In the genomic region with DNA sequence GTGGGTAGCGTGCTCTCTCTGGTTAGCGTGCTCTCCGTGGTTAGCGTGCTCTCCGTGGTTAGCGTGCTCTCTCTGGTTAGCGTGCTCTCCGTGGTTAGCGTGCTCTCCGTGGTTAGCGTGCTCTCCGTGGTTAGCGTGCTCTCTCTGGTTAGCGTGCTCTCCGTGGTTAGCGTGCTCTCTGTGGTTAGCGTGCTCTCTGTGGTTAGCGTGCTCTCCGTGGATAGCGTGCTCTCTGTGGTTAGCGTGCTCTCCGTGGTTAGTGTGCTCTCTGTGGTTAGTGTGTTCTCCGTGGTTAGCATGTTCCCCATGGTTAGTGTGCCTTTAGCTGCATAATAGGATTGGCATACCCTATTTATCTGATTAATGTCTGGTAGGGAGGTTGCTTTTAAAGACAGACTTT, we compare ENCODE assay signal across 7 cellular contexts.
DNase-seq lines count a peak whose midpoint lies in the region; ATAC-seq, FAIRE-seq and TF ChIP-seq lines count a peak whose summit lies in the region.
"Not testable (repeated sequence)": the region's sequence is repeated elsewhere in the genome, so short reads cannot be mapped to it uniquely, and the experiment has no call there.

No MANE protein-coding gene starts in this region.

- not testable (repeated sequence) for TF ChIP-seq CTCF in activated CD8-positive, alpha-beta T cell treated with anti-CD3 and anti-CD28 coated beads for 36 hours (IDR thresholded peaks at IDR 0.05); H1 (IDR thresholded peaks at IDR 0.05; ENCODE audit: control extremely low read depth in 1 of 3, insufficient read depth in 1 of 3, low read depth in 1 of 3, low read length in 3 of 3); natural killer cell (IDR thresholded peaks at IDR 0.05)

- peaks cover 8 to 11% of the 10 kb centered on the region in 2 experiments; a peak in 3 of 4 replicates for H3K9me3 ChIP-seq in H1 (ENCODE audit: insufficient read depth in 2 of 2, low read depth in 1 of 2, low read length in 1 of 2)

- H3K9ac ChIP-seq in H1 (replicated peaks in 1 of 4; ENCODE audit: extremely low read depth in 1 of 4, low read depth in 3 of 4, low read length in 3 of 4), result not testable (repeated sequence)

- not testable (repeated sequence) for TF ChIP-seq RAD21 in H1 (IDR thresholded peaks at IDR 0.05 in 1 of 2, conservative IDR thresholded peaks at IDR 0.05 in 1 of 2; ENCODE audit: low read depth in 2 of 2, low read length in 2 of 2)

- H3K4me1 Mint-ChIP-seq in T-helper 1 cell treated with Interleukin-12 subunit alpha and Interleukin-12 subunit beta and Interleukin-4 antibody, amounts not matched to agents 30 μg/mL and 1 μg/mL, for 36 hours (ENCODE audit: low read depth); activated naive CD8-positive, alpha-beta T cell treated with anti-CD3 and anti-CD28 coated beads, Interleukin-2, amount 10 ng/mL, durations not matched to agents 7 days and 5 days: not testable (repeated sequence)
- peaks cover 11% of the 10 kb centered on the region for H3K4me1 Mint-ChIP-seq in activated CD8-positive, alpha-beta T cell treated with anti-CD3 and anti-CD28 coated beads for 36 hours (ENCODE audit: low read depth)
- H3K4me1 Mint-ChIP-seq in activated T-cell treated with anti-CD3 and anti-CD28 coated beads, Interleukin-2, amount 50 U/mL, for 72 hours (ENCODE audit: low read depth), result peaks cover 10% of the 10 kb centered on the region
- peaks cover 12 to 22% of the 10 kb centered on the region in 2 donors for H3K4me1 Mint-ChIP-seq in natural killer cell
- peaks cover 20% of the 10 kb centered on the region for H3K4me1 Mint-ChIP-seq in stimulated activated effector memory CD8-positive, alpha-beta T cell treated with anti-CD3 and anti-CD28 coated beads, Interleukin-12 subunit alpha, Interleukin-12 subunit beta, amount 100 ng/mL, for 72 hours

- not testable (repeated sequence) for H4K20me1 ChIP-seq in H1 (replicated peaks in 1 of 2; ENCODE audit: control insufficient read depth in 1 of 2, insufficient read depth in 2 of 2, low read length in 2 of 2)

- ATAC-seq in activated CD8-positive, alpha-beta T cell treated with anti-CD3 and anti-CD28 coated beads for 36 hours; activated T-cell treated with anti-CD3 and anti-CD28 coated beads, Interleukin-2, amount 50 U/mL, for 72 hours (replicated peaks in 1 of 2); activated naive CD8-positive, alpha-beta T cell treated with anti-CD3 and anti-CD28 coated beads, Interleukin-2, amount 10 ng/mL, durations not matched to agents 7 days and 5 days (ENCODE audit: low read depth); natural killer cell; stimulated activated effector memory CD8-positive, alpha-beta T cell treated with anti-CD3 and anti-CD28 coated beads, Interleukin-12 subunit alpha, Interleukin-12 subunit beta, amount 100 ng/mL, for 72 hours: not testable (repeated sequence)

- H2AK5ac ChIP-seq in H1 (ENCODE audit: low read depth, low read length), result not testable (repeated sequence)

- POLR2A ChIA-PET in activated CD8-positive, alpha-beta T cell treated with anti-CD3 and anti-CD28 coated beads for 36 hours (lab: Charles Lee); activated naive CD8-positive, alpha-beta T cell treated with anti-CD3 and anti-CD28 coated beads, Interleukin-2, amount 10 ng/mL, durations not matched to agents 7 days and 5 days (lab: Charles Lee); H1 (lab: Charles Lee; ENCODE audit: partially characterized antibody): not testable (repeated sequence)

- not testable (repeated sequence) for H3K9me3 Mint-ChIP-seq in T-helper 1 cell treated with Interleukin-12 subunit alpha and Interleukin-12 subunit beta and Interleukin-4 antibody, amounts not matched to agents 30 μg/mL and 1 μg/mL, for 36 hours; activated CD8-positive, alpha-beta T cell treated with anti-CD3 and anti-CD28 coated beads for 36 hours; activated T-cell treated with anti-CD3 and anti-CD28 coated beads, Interleukin-2, amount 50 U/mL, for 72 hours; activated naive CD8-positive, alpha-beta T cell treated with anti-CD3 and anti-CD28 coated beads, Interleukin-2, amount 10 ng/mL, durations not matched to agents 7 days and 5 days; natural killer cell; stimulated activated effector memory CD8-positive, alpha-beta T cell treated with anti-CD3 and anti-CD28 coated beads, Interleukin-12 subunit alpha, Interleukin-12 subunit beta, amount 100 ng/mL, for 72 hours

- not testable (repeated sequence) for TF ChIP-seq POLR2A in H1 (IDR thresholded peaks at IDR 0.05; ENCODE audit: control extremely low read depth in 1 of 2, low read depth in 2 of 2, low read length in 2 of 2)

- CTCF ChIA-PET in activated CD8-positive, alpha-beta T cell treated with anti-CD3 and anti-CD28 coated beads for 36 hours (lab: Charles Lee); H1 (lab: Charles Lee; ENCODE audit: partially characterized antibody): not testable (repeated sequence)

- not testable (repeated sequence) for H2BK5ac ChIP-seq in H1 (ENCODE audit: low read depth, low read length)

- H3K4me3 ChIP-seq in H1 (ENCODE audit: extremely low read depth in 1 of 4, insufficient read depth in 2 of 4, low read depth in 3 of 4, low read length in 4 of 4), result not testable (repeated sequence)

- H3K4me3 Mint-ChIP-seq in T-helper 1 cell treated with Interleukin-12 subunit alpha and Interleukin-12 subunit beta and Interleukin-4 antibody, amounts not matched to agents 30 μg/mL and 1 μg/mL, for 36 hours, result peak overlapping the region; percentile 21
- H3K4me3 Mint-ChIP-seq in activated CD8-positive, alpha-beta T cell treated with anti-CD3 and anti-CD28 coated beads for 36 hours, result peak overlapping the region; percentile 43
- not testable (repeated sequence) for H3K4me3 Mint-ChIP-seq in activated T-cell treated with anti-CD3 and anti-CD28 coated beads, Interleukin-2, amount 50 U/mL, for 72 hours
- peak overlapping the region; percentile 22 for H3K4me3 Mint-ChIP-seq in activated naive CD8-positive, alpha-beta T cell treated with anti-CD3 and anti-CD28 coated beads, Interleukin-2, amount 10 ng/mL, durations not matched to agents 7 days and 5 days
- peak overlapping the region; percentile 64 for H3K4me3 Mint-ChIP-seq in natural killer cell
- peak overlapping the region; percentile 4 for H3K4me3 Mint-ChIP-seq in stimulated activated effector memory CD8-positive, alpha-beta T cell treated with anti-CD3 and anti-CD28 coated beads, Interleukin-12 subunit alpha, Interleukin-12 subunit beta, amount 100 ng/mL, for 72 hours

- FAIRE-seq in H1 (lab: Jason Lieb, UNC), result not testable (repeated sequence)

- not testable (repeated sequence) for H3K14ac ChIP-seq in H1 (ENCODE audit: insufficient read length)

- not testable (repeated sequence) for H3K18ac ChIP-seq in H1 (ENCODE audit: extremely low read depth, low read length)

- H2BK120ac ChIP-seq in H1 (replicated peaks; ENCODE audit: low read depth, low read length), result not testable (repeated sequence)

- intact Hi-C loops in activated CD8-positive, alpha-beta T cell treated with anti-CD3 and anti-CD28 coated beads for 36 hours (cut with micrococcal nuclease), result not testable (repeated sequence)
- intact Hi-C loops in natural killer cell (cut with micrococcal nuclease), result loop anchor here (5.0 kb wide), 2 partner anchors 126 to 261 kb away; partner anchors contain the start of gene ATP9B

- H3K27me3 ChIP-seq in H1 (replicated peaks in 1 of 4; ENCODE audit: control insufficient read depth in 3 of 4, extremely low read depth in 1 of 4, insufficient read depth in 3 of 4, low read length in 3 of 4), result not testable (repeated sequence)

- not testable (repeated sequence) for H2BK20ac ChIP-seq in H1 (ENCODE audit: low read length)

- H4K91ac ChIP-seq in H1 (replicated peaks; ENCODE audit: insufficient read length, low read length), result not testable (repeated sequence)

- H3K36me3 Mint-ChIP-seq in T-helper 1 cell treated with Interleukin-12 subunit alpha and Interleukin-12 subunit beta and Interleukin-4 antibody, amounts not matched to agents 30 μg/mL and 1 μg/mL, for 36 hours (ENCODE audit: low read depth); activated T-cell treated with anti-CD3 and anti-CD28 coated beads, Interleukin-2, amount 50 U/mL, for 72 hours (ENCODE audit: insufficient read depth in 2 of 2); natural killer cell: not testable (repeated sequence)
- peaks cover 15% of the 10 kb centered on the region for H3K36me3 Mint-ChIP-seq in activated CD8-positive, alpha-beta T cell treated with anti-CD3 and anti-CD28 coated beads for 36 hours (ENCODE audit: low read depth)
- peaks cover 11% of the 10 kb centered on the region for H3K36me3 Mint-ChIP-seq in activated naive CD8-positive, alpha-beta T cell treated with anti-CD3 and anti-CD28 coated beads, Interleukin-2, amount 10 ng/mL, durations not matched to agents 7 days and 5 days
- peaks cover 50% of the 10 kb centered on the region for H3K36me3 Mint-ChIP-seq in stimulated activated effector memory CD8-positive, alpha-beta T cell treated with anti-CD3 and anti-CD28 coated beads, Interleukin-12 subunit alpha, Interleukin-12 subunit beta, amount 100 ng/mL, for 72 hours

- H3K27ac Mint-ChIP-seq in T-helper 1 cell treated with Interleukin-12 subunit alpha and Interleukin-12 subunit beta and Interleukin-4 antibody, amounts not matched to agents 30 μg/mL and 1 μg/mL, for 36 hours, result peak overlapping the region; percentile 24
- peak overlapping the region; percentile 81 for H3K27ac Mint-ChIP-seq in activated CD8-positive, alpha-beta T cell treated with anti-CD3 and anti-CD28 coated beads for 36 hours
- peak overlapping the region; percentile 79 for H3K27ac Mint-ChIP-seq in activated T-cell treated with anti-CD3 and anti-CD28 coated beads, Interleukin-2, amount 50 U/mL, for 72 hours
- peak overlapping the region; percentile 82 for H3K27ac Mint-ChIP-seq in activated naive CD8-positive, alpha-beta T cell treated with anti-CD3 and anti-CD28 coated beads, Interleukin-2, amount 10 ng/mL, durations not matched to agents 7 days and 5 days
- peak overlapping the region; percentile 88 to 89 for H3K27ac Mint-ChIP-seq in natural killer cell
- H3K27ac Mint-ChIP-seq in stimulated activated effector memory CD8-positive, alpha-beta T cell treated with anti-CD3 and anti-CD28 coated beads, Interleukin-12 subunit alpha, Interleukin-12 subunit beta, amount 100 ng/mL, for 72 hours, result peak overlapping the region; percentile 72

- not testable (repeated sequence) for H3K56ac ChIP-seq in H1 (replicated peaks; ENCODE audit: insufficient read length, low read depth, low read length)

- not testable (repeated sequence) for H3K23me2 ChIP-seq in H1 (ENCODE audit: low read depth, low read length)

- H4K5ac ChIP-seq in H1 (ENCODE audit: insufficient read length, low read depth, low read length), result not testable (repeated sequence)

- H3K4me2 ChIP-seq in H1 (ENCODE audit: insufficient read depth in 1 of 2, low read depth in 2 of 2, low read length in 2 of 2), result not testable (repeated sequence)

- peak; percentile 6 for DNase-seq in activated CD8-positive, alpha-beta T cell treated with anti-CD3 and anti-CD28 coated beads for 36 hours
- DNase-seq in activated T-cell treated with anti-CD3 and anti-CD28 coated beads, Interleukin-2, amount 50 U/mL, for 72 hours; activated naive CD8-positive, alpha-beta T cell treated with anti-CD3 and anti-CD28 coated beads, Interleukin-2, amount 10 ng/mL, durations not matched to agents 7 days and 5 days; H1 (ENCODE audit: low read depth in 1 of 2, low spot score in 2 of 2); natural killer cell; stimulated activated effector memory CD8-positive, alpha-beta T cell treated with anti-CD3 and anti-CD28 coated beads, Interleukin-12 subunit alpha, Interleukin-12 subunit beta, amount 100 ng/mL, for 72 hours (ENCODE audit: low spot score in 2 of 2): not testable (repeated sequence)

- H3K4ac ChIP-seq in H1 (replicated peaks; ENCODE audit: insufficient read length, low read depth, low read length), result not testable (repeated sequence)

- not testable (repeated sequence) for H3K27ac ChIP-seq in H1 (ENCODE audit: low read depth, low read length)

- not testable (repeated sequence) for H4K8ac ChIP-seq in H1 (ENCODE audit: extremely low read depth, insufficient read depth, low read length)

- not testable (repeated sequence) for TF ChIP-seq EP300 in H1 (IDR thresholded peaks at IDR 0.05; ENCODE audit: borderline replicate concordance in 1 of 2, low read depth in 2 of 2, low read length in 2 of 2)

- H3K27me3 Mint-ChIP-seq in T-helper 1 cell treated with Interleukin-12 subunit alpha and Interleukin-12 subunit beta and Interleukin-4 antibody, amounts not matched to agents 30 μg/mL and 1 μg/mL, for 36 hours (ENCODE audit: low read depth); activated CD8-positive, alpha-beta T cell treated with anti-CD3 and anti-CD28 coated beads for 36 hours; activated T-cell treated with anti-CD3 and anti-CD28 coated beads, Interleukin-2, amount 50 U/mL, for 72 hours (ENCODE audit: low read depth); activated naive CD8-positive, alpha-beta T cell treated with anti-CD3 and anti-CD28 coated beads, Interleukin-2, amount 10 ng/mL, durations not matched to agents 7 days and 5 days; natural killer cell (ENCODE audit: low read depth in 2 of 2): not testable (repeated sequence)

- not testable (repeated sequence) for H3K79me1 ChIP-seq in H1 (ENCODE audit: low read depth, low read length)

- not testable (repeated sequence) for H3K36me3 ChIP-seq in H1 (ENCODE audit: control insufficient read depth in 2 of 4, insufficient read depth in 4 of 4, low read length in 3 of 4)

- not testable (repeated sequence) for H2AFZ ChIP-seq in H1 (ENCODE audit: low read length)

- not testable (repeated sequence) for H3K4me1 ChIP-seq in H1 (replicated peaks in 1 of 4; ENCODE audit: control insufficient read depth in 3 of 4, insufficient read depth in 4 of 4, low read length in 3 of 4)

- not testable (repeated sequence) for H3K23ac ChIP-seq in H1 (ENCODE audit: insufficient read length)

- H2BK15ac ChIP-seq in H1 (ENCODE audit: low read length), result not testable (repeated sequence)

- H2BK12ac ChIP-seq in H1 (ENCODE audit: low read depth, low read length), result peak overlapping the region; percentile 84; the same call in 1 of the 2 replicates

- WGBS in H1 (ENCODE audit: extremely low coverage in 1 of 2, insufficient coverage in 1 of 2, insufficient read length in 1 of 2, insufficient replicate concordance in 2 of 2, low coverage in 1 of 2, low lambda C conversion rate in 2 of 2, missing lambda C conversion rate in 1 of 2), 2 experiments, result 93% methylated on average over 23 of the region's 23 CpGs; no CpG with 5 or more reads in 1 of the 2 experiments

- not testable (repeated sequence) for H3K79me2 ChIP-seq in H1 (ENCODE audit: control insufficient read depth in 1 of 2, insufficient read depth in 2 of 2, low read length in 2 of 2)

Comparison
In these comparisons a context has a peak if more than half of its experiments do, and no peak if none do; other contexts are left out.
1. H3K27ac Mint-ChIP-seq: peak in every context shown above with its lines; median percentile 88 in natural killer cell; 82 in activated naive CD8-positive, alpha-beta T cell treated with anti-CD3 and anti-CD28 coated beads, Interleukin-2, amount 10 ng/mL, durations not matched to agents 7 days and 5 days; 81 in activated CD8-positive, alpha-beta T cell treated with anti-CD3 and anti-CD28 coated beads for 36 hours; 79 in activated T-cell treated with anti-CD3 and anti-CD28 coated beads, Interleukin-2, amount 50 U/mL, for 72 hours; 72 in stimulated activated effector memory CD8-positive, alpha-beta T cell treated with anti-CD3 and anti-CD28 coated beads, Interleukin-12 subunit alpha, Interleukin-12 subunit beta, amount 100 ng/mL, for 72 hours; 24 in T-helper 1 cell treated with Interleukin-12 subunit alpha and Interleukin-12 subunit beta and Interleukin-4 antibody, amounts not matched to agents 30 μg/mL and 1 μg/mL, for 36 hours.